In genomic region chr20:63155266-63156165, GRCh38 we compare ENCODE assay signal across 22 cellular contexts.
"Had no signal": no experiment of that assay in that cellular context is flagged by ENCODE, and none has a peak within 500 bp of the region (broad histone marks: within the 10 kb centered on the region; RNA-seq: fewer than 3 reads in every experiment).

No MANE protein-coding gene starts in this region.

- H3K27ac Mint-ChIP-seq: activated CD4-positive, alpha-beta memory T cell treated with anti-CD3 and anti-CD28 coated beads for 36 hours; activated naive CD4-positive, alpha-beta T cell treated with anti-CD3 and anti-CD28 coated beads for 36 hours; activated T-cell treated with anti-CD3 and anti-CD28 coated beads, Interleukin-2, amount 50 U/mL, for 72 hours; immature natural killer cell; mesothelial cell of epicardium; nephron; type B pancreatic cell had no signal

- DNase-seq: activated CD4-positive, alpha-beta memory T cell treated with anti-CD3 and anti-CD28 coated beads for 36 hours; activated CD4-positive, alpha-beta T cell treated with anti-CD3 and anti-CD28 coated beads for 48 hours; activated effector memory CD4-positive, alpha-beta T cell treated with Interleukin-2 at 50 U/mL for 16 hours; activated naive CD4-positive, alpha-beta T cell treated with anti-CD3 and anti-CD28 coated beads for 36 hours; activated T-cell treated with anti-CD3 and anti-CD28 coated beads, Interleukin-2, amount 50 U/mL, for 72 hours; dermis blood vessel endothelial cell; effector CD8-positive, alpha-beta T cell; erythroblast; foreskin fibroblast; immature natural killer cell; kidney glomerular epithelial cell; mammary epithelial cell; nucleus accumbens; stimulated activated CD4-positive, alpha-beta T cell treated with anti-CD3 and anti-CD28 coated beads, Interleukin-4, amount 100 ng/mL, for 1 hour; stimulated activated naive CD4-positive, alpha-beta T cell; testis had no signal

- H3K36me3 ChIP-seq: cardiac muscle cell, left lung had no signal

- H3K4me3 Mint-ChIP-seq: activated CD4-positive, alpha-beta memory T cell treated with anti-CD3 and anti-CD28 coated beads for 36 hours; activated naive CD4-positive, alpha-beta T cell treated with anti-CD3 and anti-CD28 coated beads for 36 hours; activated T-cell treated with anti-CD3 and anti-CD28 coated beads, Interleukin-2, amount 50 U/mL, for 72 hours; immature natural killer cell; mesothelial cell of epicardium; nephron; type B pancreatic cell had no signal

- H3K9me3 Mint-ChIP-seq: activated CD4-positive, alpha-beta memory T cell treated with anti-CD3 and anti-CD28 coated beads for 36 hours; activated naive CD4-positive, alpha-beta T cell treated with anti-CD3 and anti-CD28 coated beads for 36 hours; activated T-cell treated with anti-CD3 and anti-CD28 coated beads, Interleukin-2, amount 50 U/mL, for 72 hours; immature natural killer cell; mesothelial cell of epicardium; nephron; type B pancreatic cell had no signal

- ATAC-seq: activated T-cell treated with anti-CD3 and anti-CD28 coated beads, Interleukin-2, amount 50 U/mL, for 72 hours; body of pancreas; left lung had no signal

- H3K27ac ChIP-seq: body of pancreas, cardiac muscle cell, left lung, testis had no signal

- H3K36me3 Mint-ChIP-seq: activated CD4-positive, alpha-beta memory T cell treated with anti-CD3 and anti-CD28 coated beads for 36 hours; immature natural killer cell; mesothelial cell of epicardium; type B pancreatic cell had no signal

- H3K9me3 ChIP-seq: body of pancreas, left lung, testis had no signal

- H3K4me3 ChIP-seq: body of pancreas, cardiac muscle cell, left lung, testis had no signal

- H3K4me1 Mint-ChIP-seq: immature natural killer cell, mesothelial cell of epicardium, nephron had no signal

- H3K27me3 ChIP-seq: testis had no signal

- H3K4me1 ChIP-seq: body of pancreas, left lung, testis had no signal
